In the genomic region with DNA sequence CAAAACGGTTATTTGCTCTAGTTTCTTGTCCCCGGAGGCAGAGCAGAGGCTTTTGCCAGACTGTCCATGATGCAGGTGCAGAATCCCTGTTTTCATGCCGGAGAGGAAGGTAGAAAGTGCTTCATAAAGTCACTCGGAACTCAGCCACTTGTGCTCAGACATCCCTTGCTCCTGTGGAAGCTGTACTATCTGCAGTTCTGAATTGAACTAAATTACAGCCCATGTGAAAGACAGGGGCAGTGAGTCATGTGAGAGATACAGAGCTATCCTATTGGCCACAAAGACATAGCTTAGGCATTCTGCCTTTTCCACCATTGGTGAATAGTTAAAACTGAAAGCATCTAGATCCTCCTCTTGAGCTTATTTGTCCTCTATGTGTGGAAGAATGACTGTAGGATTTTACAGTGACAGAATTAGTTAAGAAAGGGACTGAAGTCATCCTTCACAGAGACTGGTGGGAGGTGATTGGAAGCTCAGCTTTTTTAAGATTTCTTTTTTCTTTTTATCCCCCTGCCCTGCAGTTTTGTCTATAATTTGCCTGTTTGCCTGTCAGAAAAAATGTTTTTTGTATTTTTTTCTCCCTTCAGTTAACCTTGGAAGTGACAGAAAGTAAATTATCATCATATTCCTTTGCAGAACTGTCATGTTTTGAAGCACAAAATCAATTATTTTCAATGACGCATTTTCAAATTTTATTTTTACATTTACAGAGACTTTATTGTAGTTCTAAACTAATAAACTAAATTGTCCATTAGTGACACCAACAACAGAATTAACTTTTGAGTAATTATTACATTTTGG, we compare ENCODE assay signal across 8 cellular contexts.
A peak's percentile ranks its signal among the peaks of the same experiment; 100 is the strongest.
DNase-seq lines count a peak whose midpoint lies in the region; ATAC-seq and TF ChIP-seq lines count a peak whose summit lies in the region.

No MANE protein-coding gene starts in this region.

- ATAC-seq in GM19043 (IDR thresholded peaks at IDR 0.05; ENCODE audit: low read depth, unreplicated experiment) (peak; percentile 83), HG03159 (IDR thresholded peaks at IDR 0.05; ENCODE audit: unreplicated experiment) (peak; percentile 93), thoracic aorta (ENCODE audit: insufficient number of reproducible peaks, low FRiP score, low read depth) (peak; percentile 95)
- ATAC-seq in activated CD8-positive, alpha-beta T cell treated with anti-CD3 and anti-CD28 coated beads, Interleukin-2, amount 10 ng/mL, durations not matched to agents 7 days and 5 days: peak; percentile 92

- H3K27me3 Mint-ChIP-seq in CD4-positive, alpha-beta memory T cell: no peaks in the 10 kb centered on the region
- H3K27me3 Mint-ChIP-seq in activated CD8-positive, alpha-beta T cell treated with anti-CD3 and anti-CD28 coated beads, Interleukin-2, amount 10 ng/mL, durations not matched to agents 7 days and 5 days (ENCODE audit: low read depth): no peaks in the 10 kb centered on the region

- H3K9me3 Mint-ChIP-seq in CD4-positive, alpha-beta memory T cell: peaks cover 0 to 2% (median under 1%) of the 10 kb centered on the region in 8 donors
- H3K9me3 Mint-ChIP-seq in activated CD8-positive, alpha-beta T cell treated with anti-CD3 and anti-CD28 coated beads, Interleukin-2, amount 10 ng/mL, durations not matched to agents 7 days and 5 days (ENCODE audit: insufficient read depth): peaks cover 7% of the 10 kb centered on the region

- POLR2A ChIA-PET in CD4-positive, alpha-beta memory T cell (lab: Charles Lee; ENCODE audit: partially characterized antibody): interaction anchor here (0.9 to 3.6 kb wide), 8 partner anchors 8 to 236 kb away, joined by 3 to 29 read pairs (median 5); no protein-coding TSS in a partner anchor
- POLR2A ChIA-PET in activated CD8-positive, alpha-beta T cell treated with anti-CD3 and anti-CD28 coated beads, Interleukin-2, amount 10 ng/mL, durations not matched to agents 7 days and 5 days (lab: Charles Lee): interaction anchor here (0.6 to 4.1 kb wide), 39 partner anchors 9 to 329 kb away, joined by 3 to 45 read pairs (median 4); no protein-coding TSS in a partner anchor

- CTCF ChIA-PET in CD4-positive, alpha-beta memory T cell (lab: Charles Lee; ENCODE audit: partially characterized antibody): interaction anchor here (1.3 to 1.9 kb wide), 3 partner anchors 14 to 176 kb away, joined by 4 to 7 read pairs (median 4); no protein-coding TSS in a partner anchor
- CTCF ChIA-PET in activated CD8-positive, alpha-beta T cell treated with anti-CD3 and anti-CD28 coated beads, Interleukin-2, amount 10 ng/mL, durations not matched to agents 7 days and 5 days (lab: Charles Lee): interaction anchor here (0.5 to 3.5 kb wide), 18 partner anchors 9 to 1558 kb away, joined by 3 to 30 read pairs (median 4); no protein-coding TSS in a partner anchor

- peak overlapping the region; percentile 51 for H3K27ac ChIP-seq in CD4-positive, alpha-beta memory T cell (ENCODE audit: low read depth, low read length)
- peak overlapping the region; percentile 42 to 57 for H3K27ac ChIP-seq in mucosa of rectum (ENCODE audit: low read depth in 2 of 2, low read length in 2 of 2)
- H3K27ac ChIP-seq in thoracic aorta: peak overlapping the region in 1 of 2 donors; percentile 53

- peak overlapping the region; percentile 46 to 50 for H3K4me3 ChIP-seq in CD4-positive, alpha-beta memory T cell (ENCODE audit: low read length in 2 of 2)
- H3K4me3 ChIP-seq in mucosa of rectum (ENCODE audit: low read length in 2 of 2) (peak overlapping the region; percentile 70 to 83), thoracic aorta (peak overlapping the region; percentile 74)

- H3K9me3 ChIP-seq in CD4-positive, alpha-beta memory T cell (ENCODE audit: control insufficient read depth in 1 of 2, low read length in 2 of 2): no peaks in the 10 kb centered on the region
- H3K9me3 ChIP-seq in mucosa of rectum (ENCODE audit: control insufficient read depth in 2 of 2, low read length in 2 of 2) (no peaks in the 10 kb centered on the region), thoracic aorta (no peaks in the 10 kb centered on the region)

- TF ChIP-seq POLR2A in erythroblast (IDR thresholded peaks at IDR 0.05; ENCODE audit: low read length): peak; percentile 98

- no peaks in the 10 kb centered on the region for H3K36me3 ChIP-seq in CD4-positive, alpha-beta memory T cell (ENCODE audit: insufficient read depth, low read length)
- H3K36me3 ChIP-seq in mucosa of rectum (ENCODE audit: control insufficient read depth in 2 of 2, insufficient read depth in 2 of 2, low read length in 2 of 2): no peaks in the 10 kb centered on the region
- no peaks in the 10 kb centered on the region for H3K36me3 ChIP-seq in thoracic aorta

- H3K9ac ChIP-seq in mucosa of rectum (ENCODE audit: low read depth in 1 of 2, low read length in 2 of 2): peak overlapping the region; percentile 42 to 64

- peaks cover 13 to 25% (median 18%) of the 10 kb centered on the region in 4 donors for H3K4me1 Mint-ChIP-seq in CD4-positive, alpha-beta memory T cell
- peaks cover 21% of the 10 kb centered on the region for H3K4me1 Mint-ChIP-seq in activated CD8-positive, alpha-beta T cell treated with anti-CD3 and anti-CD28 coated beads, Interleukin-2, amount 10 ng/mL, durations not matched to agents 7 days and 5 days (ENCODE audit: low read depth)

- intact Hi-C loops in CD4-positive, alpha-beta memory T cell (cut with micrococcal nuclease): loop anchor here (5.0 to 10.0 kb wide), 4 partner anchors 157 to 1033 kb away; a partner anchor contains a TSS

- TF ChIP-seq CTCF in thoracic aorta (IDR thresholded peaks at IDR 0.05): no peak

- peaks cover 48% of the 10 kb centered on the region for H3K4me1 ChIP-seq in CD4-positive, alpha-beta memory T cell (ENCODE audit: insufficient read depth, low read length)
- no peaks in the 10 kb centered on the region for H3K4me1 ChIP-seq in mucosa of rectum (ENCODE audit: control insufficient read depth in 2 of 2, insufficient read depth in 2 of 2, low read length in 2 of 2)
- H3K4me1 ChIP-seq in thoracic aorta (ENCODE audit: control insufficient read depth in 1 of 2, low read depth in 2 of 2): peaks cover 7 to 14% of the 10 kb centered on the region in 2 donors

- H3K4me3 Mint-ChIP-seq in CD4-positive, alpha-beta memory T cell: peak overlapping the region in 6 of 8 donors; percentile 82 to 91 (median 87)
- H3K4me3 Mint-ChIP-seq in activated CD8-positive, alpha-beta T cell treated with anti-CD3 and anti-CD28 coated beads, Interleukin-2, amount 10 ng/mL, durations not matched to agents 7 days and 5 days: no peak overlapping the region

- no peaks in the 10 kb centered on the region for H3K27me3 ChIP-seq in CD4-positive, alpha-beta memory T cell (ENCODE audit: insufficient read depth, low read length)
- H3K27me3 ChIP-seq in mucosa of rectum (ENCODE audit: control insufficient read depth in 2 of 2, insufficient read depth in 2 of 2, low read length in 2 of 2) (no peaks in the 10 kb centered on the region), thoracic aorta (replicated peaks; ENCODE audit: insufficient read depth) (no peaks in the 10 kb centered on the region)

- no peaks in the 10 kb centered on the region for H3K36me3 Mint-ChIP-seq in CD4-positive, alpha-beta memory T cell
- H3K36me3 Mint-ChIP-seq in activated CD8-positive, alpha-beta T cell treated with anti-CD3 and anti-CD28 coated beads, Interleukin-2, amount 10 ng/mL, durations not matched to agents 7 days and 5 days (ENCODE audit: low read depth): peaks cover 23% of the 10 kb centered on the region

- peak overlapping the region in 6 of 7 donors; percentile 68 to 92 (median 86) for H3K27ac Mint-ChIP-seq in CD4-positive, alpha-beta memory T cell
- H3K27ac Mint-ChIP-seq in activated CD8-positive, alpha-beta T cell treated with anti-CD3 and anti-CD28 coated beads, Interleukin-2, amount 10 ng/mL, durations not matched to agents 7 days and 5 days: peak overlapping the region; percentile 88

- DNase-seq in CD4-positive, alpha-beta memory T cell: peak; percentile 47 to 64 (median 53)
- DNase-seq in NCI-H446 (lab: John Stamatoyannopoulos, UW) (peak; percentile 71 to 93), erythroblast (lab: John Stamatoyannopoulos, UW) (peak; percentile 83 to 87), thoracic aorta (ENCODE audit: low spot score) (no peak)
- peak; percentile 82 for DNase-seq in activated CD8-positive, alpha-beta T cell treated with anti-CD3 and anti-CD28 coated beads, Interleukin-2, amount 10 ng/mL, durations not matched to agents 7 days and 5 days
